Comparison of ENCODE assay signal across 20 cellular contexts in the genomic region with DNA sequence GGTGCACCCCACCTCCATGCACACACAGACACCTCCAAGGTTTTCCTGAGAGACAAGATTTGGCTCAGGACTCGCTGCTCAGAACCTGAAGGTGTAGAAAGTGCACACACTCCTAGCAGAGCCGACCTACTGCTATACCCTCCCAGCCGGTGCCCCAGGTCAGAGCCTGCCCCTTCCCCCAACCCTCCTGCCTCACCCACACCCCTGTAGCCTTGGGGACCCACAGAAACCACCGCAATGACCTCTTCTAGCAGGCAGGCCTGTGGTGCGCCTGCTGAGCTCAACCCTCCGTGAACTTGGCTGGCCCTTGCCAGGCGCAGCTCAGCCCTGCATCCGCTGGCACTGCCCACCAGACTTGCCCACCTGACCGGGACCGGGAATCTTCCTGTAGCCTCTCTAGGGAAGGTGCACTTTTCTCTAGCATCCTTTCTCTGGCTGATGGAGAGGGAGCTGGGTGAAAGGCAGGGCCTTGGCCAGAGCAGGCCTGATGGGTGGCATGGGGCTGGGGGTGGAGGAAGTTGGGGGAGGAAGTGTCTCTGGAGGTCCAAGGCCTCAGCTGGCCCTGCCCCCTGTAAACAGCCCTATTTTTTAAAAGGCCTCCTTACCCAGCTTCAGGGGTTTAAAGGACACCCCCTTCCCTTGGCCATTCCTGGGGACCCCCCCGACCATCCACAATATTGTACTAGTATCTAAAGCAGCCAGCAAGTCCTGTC. TPM values are rescaled to one million over a fixed set of nuclear protein-coding genes. Genes with fewer than 3 reads are reported as not detected.
A peak's percentile ranks its signal among the peaks of the same experiment; 100 is the strongest.
DNase-seq lines count a peak whose midpoint lies in the region; ATAC-seq and TF ChIP-seq lines count a peak whose summit lies in the region.
"Had no signal": no experiment of that assay in that cellular context is flagged by ENCODE, and none has a peak within 500 bp of the region (broad histone marks: within the 10 kb centered on the region; RNA-seq: fewer than 3 reads in every experiment).

No MANE protein-coding gene starts in this region.

- CTCF ChIA-PET in activated CD8-positive, alpha-beta T cell treated with anti-CD3 and anti-CD28 coated beads, Interleukin-2, amount 10 ng/mL, durations not matched to agents 7 days and 5 days (lab: Charles Lee): interaction anchor here (1.3 to 3.3 kb wide), 2 partner anchors 12 to 14 kb away, joined by 3 to 23 read pairs; no protein-coding TSS in a partner anchor
- CTCF ChIA-PET in activated CD8-positive, alpha-beta T cell treated with anti-CD3 and anti-CD28 coated beads for 36 hours (lab: Charles Lee): interaction anchor here (2.9 kb wide), 1 partner anchor 11 kb away, joined by 16 read pairs; no protein-coding TSS in a partner anchor

- H3K27me3 ChIP-seq in Loucy (ENCODE audit: insufficient read depth, low read length, poor library complexity, severe bottlenecking) (no peaks in the 10 kb centered on the region), stomach (peaks cover 0 to 46% (median 0%) of the 10 kb centered on the region in 3 donors)
- H3K27me3 ChIP-seq: MG63 had no signal

- no peak for TF ChIP-seq EP300 in stomach (IDR thresholded peaks at IDR 0.05)

- peaks cover 41% of the 10 kb centered on the region for H3K79me2 ChIP-seq in Loucy (ENCODE audit: insufficient read depth, low read length)

- no peaks in the 10 kb centered on the region for H3K36me3 ChIP-seq in Loucy (ENCODE audit: insufficient read depth, low read length)
- no peaks in the 10 kb centered on the region for H3K36me3 ChIP-seq in stomach
- H3K36me3 ChIP-seq: MG63, neural progenitor cell had no signal

- H2AFZ ChIP-seq in Loucy (ENCODE audit: low read length): no peak overlapping the region
- H2AFZ ChIP-seq: neural progenitor cell had no signal

- no peaks in the 10 kb centered on the region for H3K36me3 Mint-ChIP-seq in activated CD8-positive, alpha-beta T cell treated with anti-CD3 and anti-CD28 coated beads, Interleukin-2, amount 10 ng/mL, durations not matched to agents 7 days and 5 days (ENCODE audit: low read depth)
- H3K36me3 Mint-ChIP-seq in activated CD8-positive, alpha-beta T cell treated with anti-CD3 and anti-CD28 coated beads for 36 hours (ENCODE audit: low read depth): no peaks in the 10 kb centered on the region
- H3K36me3 Mint-ChIP-seq: activated naive CD8-positive, alpha-beta T cell treated with anti-CD3 and anti-CD28 coated beads for 36 hours; neural progenitor cell had no signal

- H3F3A ChIP-seq in Loucy (ENCODE audit: low read depth): peaks cover 5% of the 10 kb centered on the region; the same call in 1 of the 2 replicates

- WGBS in stomach, 5 donors: 82 to 92% (median 87%) methylated on average over 10 to 11 of the region's 11 CpGs

- no peaks in the 10 kb centered on the region for H3K9me3 ChIP-seq in Loucy (ENCODE audit: insufficient read depth, low read depth, low read length)
- H3K9me3 ChIP-seq in stomach: no peaks in the 10 kb centered on the region
- H3K9me3 ChIP-seq: A549, MG63 had no signal

- H3K4me3 ChIP-seq in Loucy (ENCODE audit: low read length, poor library complexity, severe bottlenecking) (peak overlapping the region; percentile 75), stomach (no peak overlapping the region)
- H3K4me3 ChIP-seq: A549, MG63, neural progenitor cell, skin epidermis had no signal

- no peaks in the 10 kb centered on the region for H3K9me3 Mint-ChIP-seq in activated CD8-positive, alpha-beta T cell treated with anti-CD3 and anti-CD28 coated beads, Interleukin-2, amount 10 ng/mL, durations not matched to agents 7 days and 5 days (ENCODE audit: insufficient read depth)
- no peaks in the 10 kb centered on the region for H3K9me3 Mint-ChIP-seq in activated CD8-positive, alpha-beta T cell treated with anti-CD3 and anti-CD28 coated beads for 36 hours
- H3K9me3 Mint-ChIP-seq: activated naive CD8-positive, alpha-beta T cell treated with anti-CD3 and anti-CD28 coated beads for 36 hours had no signal

- POLR2A ChIA-PET in activated CD8-positive, alpha-beta T cell treated with anti-CD3 and anti-CD28 coated beads, Interleukin-2, amount 10 ng/mL, durations not matched to agents 7 days and 5 days (lab: Charles Lee): interaction anchor here (0.7 to 1.3 kb wide), 2 partner anchors 14 to 106 kb away, joined by 3 to 4 read pairs; no protein-coding TSS in a partner anchor
- POLR2A ChIA-PET in activated CD8-positive, alpha-beta T cell treated with anti-CD3 and anti-CD28 coated beads for 36 hours (lab: Charles Lee): interaction anchor here (1.3 kb wide), 1 partner anchor 219 kb away, joined by 3 read pairs; the partner anchor contains the start of gene RPS21

- no peak for DNase-seq in activated CD8-positive, alpha-beta T cell treated with anti-CD3 and anti-CD28 coated beads, Interleukin-2, amount 10 ng/mL, durations not matched to agents 7 days and 5 days
- DNase-seq in activated CD8-positive, alpha-beta T cell treated with anti-CD3 and anti-CD28 coated beads for 36 hours: no peak
- DNase-seq in germinal center (ENCODE audit: low spot score) (peak; percentile 45), stomach (no peak)
- DNase-seq in activated effector memory CD4-positive, alpha-beta T cell treated with Interleukin-2 at 50 U/mL for 16 hours: no peak
- DNase-seq: activated naive CD8-positive, alpha-beta T cell treated with anti-CD3 and anti-CD28 coated beads for 36 hours; IMR-90; left cardiac atrium; MG63; NCI-H146; OCI-M1; stimulated activated CD4-positive, alpha-beta T cell treated with anti-CD3 and anti-CD28 coated beads, Interleukin-2, amount 100 ng/mL, for 48 hours; T-helper 17 cell had no signal

- H3K27ac Mint-ChIP-seq in activated CD8-positive, alpha-beta T cell treated with anti-CD3 and anti-CD28 coated beads, Interleukin-2, amount 10 ng/mL, durations not matched to agents 7 days and 5 days: peak overlapping the region; percentile 43
- H3K27ac Mint-ChIP-seq in activated CD8-positive, alpha-beta T cell treated with anti-CD3 and anti-CD28 coated beads for 36 hours: no peak overlapping the region
- H3K27ac Mint-ChIP-seq: activated naive CD8-positive, alpha-beta T cell treated with anti-CD3 and anti-CD28 coated beads for 36 hours; neural progenitor cell; T-helper 17 cell had no signal

- H3K27me3 Mint-ChIP-seq in activated CD8-positive, alpha-beta T cell treated with anti-CD3 and anti-CD28 coated beads, Interleukin-2, amount 10 ng/mL, durations not matched to agents 7 days and 5 days (ENCODE audit: low read depth): peaks cover 16% of the 10 kb centered on the region
- peaks cover 14% of the 10 kb centered on the region for H3K27me3 Mint-ChIP-seq in activated CD8-positive, alpha-beta T cell treated with anti-CD3 and anti-CD28 coated beads for 36 hours

- H3K27ac ChIP-seq in stomach: peak overlapping the region; percentile 43 to 86 (median 75)
- H3K27ac ChIP-seq: A549, neural progenitor cell had no signal

- peaks cover 44% of the 10 kb centered on the region for H3K4me1 Mint-ChIP-seq in activated CD8-positive, alpha-beta T cell treated with anti-CD3 and anti-CD28 coated beads, Interleukin-2, amount 10 ng/mL, durations not matched to agents 7 days and 5 days (ENCODE audit: low read depth)
- H3K4me1 Mint-ChIP-seq in activated CD8-positive, alpha-beta T cell treated with anti-CD3 and anti-CD28 coated beads for 36 hours (ENCODE audit: low read depth): peaks cover 18% of the 10 kb centered on the region

- H3K4me1 ChIP-seq in Loucy (ENCODE audit: insufficient read depth, low read length, poor library complexity, severe bottlenecking) (peaks cover 76% of the 10 kb centered on the region), stomach (peaks cover 43 to 67% (median 56%) of the 10 kb centered on the region in 4 donors)
- H3K4me1 ChIP-seq: A549, neural progenitor cell had no signal

- no peak for ATAC-seq in activated CD8-positive, alpha-beta T cell treated with anti-CD3 and anti-CD28 coated beads, Interleukin-2, amount 10 ng/mL, durations not matched to agents 7 days and 5 days
- no peak for ATAC-seq in activated CD8-positive, alpha-beta T cell treated with anti-CD3 and anti-CD28 coated beads for 36 hours
- ATAC-seq in HG02840 (IDR thresholded peaks at IDR 0.05; ENCODE audit: low FRiP score, unreplicated experiment) (no peak), GM21447 (IDR thresholded peaks at IDR 0.05; ENCODE audit: unreplicated experiment) (no peak)
- ATAC-seq: A549; activated CD4-positive, CD25-positive, alpha-beta regulatory T cell treated with anti-CD3 and anti-CD28 coated beads, Interleukin-2, amount 50 U/mL, for 24 hours; left cardiac atrium; T-helper 17 cell had no signal

- peak overlapping the region; percentile 94 for H3K9ac ChIP-seq in Loucy (ENCODE audit: low read depth, low read length, poor library complexity, severe bottlenecking)
- H3K9ac ChIP-seq: neural progenitor cell had no signal

- peaks cover 4% of the 10 kb centered on the region for H4K20me1 ChIP-seq in Loucy (ENCODE audit: insufficient read depth, low read length, poor library complexity, severe bottlenecking)

- peak overlapping the region; percentile 87 for H3K4me2 ChIP-seq in Loucy (ENCODE audit: low read depth, low read length, poor library complexity, severe bottlenecking)
- H3K4me2 ChIP-seq: A549, neural progenitor cell had no signal

- H3K9me2 ChIP-seq in Loucy (replicated peaks; ENCODE audit: low read depth, low read length): no peaks in the 10 kb centered on the region

- intact Hi-C loops in activated CD8-positive, alpha-beta T cell treated with anti-CD3 and anti-CD28 coated beads for 36 hours (cut with micrococcal nuclease): no loop called here
- intact Hi-C loops in stomach (cut with DNase I; ENCODE audit: low total_unique reads): no loop called here

- H3K4me3 Mint-ChIP-seq in activated CD8-positive, alpha-beta T cell treated with anti-CD3 and anti-CD28 coated beads, Interleukin-2, amount 10 ng/mL, durations not matched to agents 7 days and 5 days: no peak overlapping the region
- H3K4me3 Mint-ChIP-seq in activated CD8-positive, alpha-beta T cell treated with anti-CD3 and anti-CD28 coated beads for 36 hours: no peak overlapping the region
- H3K4me3 Mint-ChIP-seq: activated naive CD8-positive, alpha-beta T cell treated with anti-CD3 and anti-CD28 coated beads for 36 hours; neural progenitor cell had no signal

- no peak for TF ChIP-seq CTCF in activated CD8-positive, alpha-beta T cell treated with anti-CD3 and anti-CD28 coated beads for 36 hours (IDR thresholded peaks at IDR 0.05)
- TF ChIP-seq CTCF in Loucy (conservative IDR thresholded peaks at IDR 0.05; ENCODE audit: low read length) (no peak), stomach (IDR thresholded peaks at IDR 0.05) (no peak)

- no peak for TF ChIP-seq POLR2A in stomach (IDR thresholded peaks at IDR 0.05)

RNA-seq across cellular contexts. Expression of gene SLCO4A1, which starts 36.9 kb away (rescaled TPM):
- 10 to 100 TPM; 79.4 to 79.9 TPM for total RNA-seq in activated CD8-positive, alpha-beta T cell treated with anti-CD3 and anti-CD28 coated beads, Interleukin-2, amount 10 ng/mL, durations not matched to agents 7 days and 5 days
- total RNA-seq in activated CD8-positive, alpha-beta T cell treated with anti-CD3 and anti-CD28 coated beads for 36 hours: 10 to 100 TPM; 66.5 to 68.4 TPM
- 10 to 100 TPM in 3 of 5 donors, 1 to 10 TPM in 1, under 1 TPM in 1; 0.58 to 44.3 (median 20.7) TPM for total RNA-seq in stomach
- 10 to 100 TPM in 1 of 3 donors, 1 to 10 TPM in 2; 4.4 to 14.7 (median 9.0) TPM for polyA plus RNA-seq in stomach
